ENCODE assay signal across 30 cellular contexts in the genomic region with DNA sequence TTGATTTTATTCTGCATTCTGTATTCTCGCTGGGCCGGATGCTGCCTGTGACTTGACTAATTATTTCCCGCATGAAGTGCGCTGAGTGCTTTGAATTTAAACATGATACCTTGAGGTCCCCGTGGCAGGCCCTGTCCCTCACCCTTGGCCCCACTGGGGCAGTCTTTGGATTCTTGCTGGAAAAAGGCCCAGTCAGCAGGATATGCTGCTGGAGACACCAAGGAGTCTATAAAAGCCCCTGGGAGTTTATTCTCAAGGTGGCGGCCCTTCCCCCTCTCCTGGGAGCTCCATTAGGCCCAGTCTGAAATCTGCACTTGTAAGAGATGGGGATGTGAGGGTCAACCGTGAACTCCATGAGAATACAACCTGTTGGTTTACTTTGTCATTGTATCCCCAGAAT.
"Had no signal": no experiment of that assay in that cellular context is flagged by ENCODE, and none has a peak within 500 bp of the region (broad histone marks: within the 10 kb centered on the region; RNA-seq: fewer than 3 reads in every experiment).

No MANE protein-coding gene starts in this region.

- H3K9me3 Mint-ChIP-seq: mesothelial cell of epicardium; neural crest cell; stimulated activated memory B cell treated with anti-CD40 and anti-IgM and Interleukin-4, amounts not matched to agents 10 μg/mL and 1 μg/mL and 100 μg/mL, for 72 hours had no signal

- H3K27me3 ChIP-seq: heart left ventricle, pancreas, testis, thyroid gland, transverse colon, upper lobe of left lung, vagina had no signal

- DNase-seq: heart left ventricle; hypothalamus; immature natural killer cell; islet precursor cell; left ventricle myocardium inferior; mesendoderm; naive B cell; natural killer cell; pancreas; posterior cingulate gyrus; retina; right cardiac atrium; stimulated activated CD4-positive, alpha-beta T cell treated with anti-CD3 and anti-CD28 coated beads, Interleukin-1b, Interleukin-23, amount 100 ng/mL, for 48 hours; stimulated activated CD4-positive, alpha-beta T cell treated with anti-CD3 and anti-CD28 coated beads, Interleukin-2, amount 100 ng/mL, for 48 hours; stimulated activated CD4-positive, alpha-beta T cell treated with anti-CD3 and anti-CD28 coated beads, Interleukin-4, amount 100 ng/mL, for 4 hours; stimulated activated CD8-positive, alpha-beta memory T cell treated with anti-CD3 and anti-CD28 coated beads, Interleukin-4, amount 100 ng/mL, for 48 hours; stimulated activated naive CD4-positive, alpha-beta T cell treated with Interleukin-2 at 50 U/mL for 16 hours; stimulated activated naive CD8-positive, alpha-beta T cell treated with anti-CD3 and anti-CD28 coated beads, Interleukin-15, amount 100 ng/mL, for 72 hours; substantia nigra; testis; thyroid gland; transverse colon; upper lobe of left lung had no signal

- H3K4me3 Mint-ChIP-seq: immature natural killer cell; mesothelial cell of epicardium; naive B cell; natural killer cell; neural crest cell; stimulated activated memory B cell treated with anti-CD40 and anti-IgM and Interleukin-4, amounts not matched to agents 10 μg/mL and 1 μg/mL and 100 μg/mL, for 72 hours; stimulated activated naive CD8-positive, alpha-beta T cell treated with anti-CD3 and anti-CD28 coated beads, Interleukin-15, amount 100 ng/mL, for 72 hours had no signal

- FAIRE-seq: pancreas had no signal

- H3K4me1 Mint-ChIP-seq: immature natural killer cell; mesothelial cell of epicardium; naive B cell; natural killer cell; stimulated activated memory B cell treated with anti-CD40 and anti-IgM and Interleukin-4, amounts not matched to agents 10 μg/mL and 1 μg/mL and 100 μg/mL, for 72 hours; stimulated activated naive CD8-positive, alpha-beta T cell treated with anti-CD3 and anti-CD28 coated beads, Interleukin-15, amount 100 ng/mL, for 72 hours had no signal

- H3K36me3 ChIP-seq: heart left ventricle, left ventricle myocardium inferior, pancreas, prostate gland, thyroid gland, transverse colon, upper lobe of left lung, vagina had no signal

- H3K27ac ChIP-seq: heart left ventricle, left ventricle myocardium inferior, pancreas, prostate gland, testis, thyroid gland, transverse colon, upper lobe of left lung, vagina had no signal

- H3K4me3 ChIP-seq: heart left ventricle, left ventricle myocardium inferior, lung, pancreas, prostate gland, smooth muscle cell, testis, thyroid gland, transverse colon, upper lobe of left lung, vagina had no signal

- H3K27ac Mint-ChIP-seq: immature natural killer cell; mesothelial cell of epicardium; naive B cell; natural killer cell; stimulated activated memory B cell treated with anti-CD40 and anti-IgM and Interleukin-4, amounts not matched to agents 10 μg/mL and 1 μg/mL and 100 μg/mL, for 72 hours; stimulated activated naive CD8-positive, alpha-beta T cell treated with anti-CD3 and anti-CD28 coated beads, Interleukin-15, amount 100 ng/mL, for 72 hours had no signal

- H3K9me3 ChIP-seq: heart left ventricle, left ventricle myocardium inferior, pancreas, prostate gland, testis, thyroid gland, transverse colon, upper lobe of left lung, vagina had no signal

- H3K4me2 ChIP-seq: smooth muscle cell had no signal

- ATAC-seq: heart left ventricle; natural killer cell; right cardiac atrium; stimulated activated memory B cell treated with anti-CD40 and anti-IgM and Interleukin-4, amounts not matched to agents 10 μg/mL and 1 μg/mL and 100 μg/mL, for 72 hours; stimulated activated naive CD8-positive, alpha-beta T cell treated with anti-CD3 and anti-CD28 coated beads, Interleukin-15, amount 100 ng/mL, for 72 hours had no signal

- H3K36me3 Mint-ChIP-seq: immature natural killer cell; mesothelial cell of epicardium; naive B cell; natural killer cell; stimulated activated memory B cell treated with anti-CD40 and anti-IgM and Interleukin-4, amounts not matched to agents 10 μg/mL and 1 μg/mL and 100 μg/mL, for 72 hours had no signal

- H3K4me1 ChIP-seq: prostate gland, testis, thyroid gland, upper lobe of left lung, vagina had no signal
